ENCODE assay signal across 25 cellular contexts in genomic region chr17:17776889-17777288, GRCh38.
"Had no signal": no experiment of that assay in that cellular context is flagged by ENCODE, and none has a peak within 500 bp of the region (broad histone marks: within the 10 kb centered on the region; RNA-seq: fewer than 3 reads in every experiment).

No MANE protein-coding gene starts in this region.

- DNase-seq: hypothalamus; islet precursor cell; left ventricle myocardium inferior; mesendoderm; naive B cell; natural killer cell; nucleus accumbens; posterior cingulate gyrus; retina; right cardiac atrium; stimulated activated CD4-positive, alpha-beta T cell treated with anti-CD3 and anti-CD28 coated beads, Interleukin-12 subunit alpha, Interleukin-12 subunit beta, amount 100 ng/mL, for 4 hours; stimulated activated CD4-positive, alpha-beta T cell treated with anti-CD3 and anti-CD28 coated beads, Interleukin-15, amount 100 ng/mL, for 24 hours; stimulated activated CD4-positive, alpha-beta T cell treated with anti-CD3 and anti-CD28 coated beads, Interleukin-2, amount 100 ng/mL, for 24 hours; stimulated activated CD4-positive, alpha-beta T cell treated with anti-CD3 and anti-CD28 coated beads, Interleukin-4, amount 100 ng/mL, for 24 hours; stimulated activated naive CD4-positive, alpha-beta T cell; upper lobe of left lung had no signal

- H3K36me3 ChIP-seq: left ventricle myocardium inferior, pancreas, prostate gland, suprapubic skin, tibial nerve, upper lobe of left lung had no signal

- H3K27ac ChIP-seq: pancreas, suprapubic skin, upper lobe of left lung had no signal

- H3K4me3 ChIP-seq: left ventricle myocardium inferior, lung, pancreas, prostate gland, skin epidermis, suprapubic skin, tibial nerve, upper lobe of left lung had no signal

- H3K27me3 ChIP-seq: pancreas, suprapubic skin, tibial nerve, upper lobe of left lung had no signal

- H3K27ac Mint-ChIP-seq: natural killer cell; stimulated activated effector memory CD8-positive, alpha-beta T cell treated with anti-CD3 and anti-CD28 coated beads, Interleukin-12 subunit alpha, Interleukin-12 subunit beta, amount 100 ng/mL, for 72 hours; stimulated activated naive CD8-positive, alpha-beta T cell treated with anti-CD3 and anti-CD28 coated beads, Interleukin-15, Interleukin-2, amounts not matched to agents 100 ng/mL and 50 ng/mL, for 24 hours had no signal

- H3K9me3 Mint-ChIP-seq: mesothelial cell of epicardium; naive B cell; natural killer cell; stimulated activated effector memory CD8-positive, alpha-beta T cell treated with anti-CD3 and anti-CD28 coated beads, Interleukin-12 subunit alpha, Interleukin-12 subunit beta, amount 100 ng/mL, for 72 hours; stimulated activated naive CD8-positive, alpha-beta T cell treated with anti-CD3 and anti-CD28 coated beads, Interleukin-15, Interleukin-2, amounts not matched to agents 100 ng/mL and 50 ng/mL, for 24 hours had no signal

- H3K4me3 Mint-ChIP-seq: mesothelial cell of epicardium; natural killer cell; stimulated activated effector memory CD8-positive, alpha-beta T cell treated with anti-CD3 and anti-CD28 coated beads, Interleukin-12 subunit alpha, Interleukin-12 subunit beta, amount 100 ng/mL, for 72 hours; stimulated activated naive CD8-positive, alpha-beta T cell treated with anti-CD3 and anti-CD28 coated beads, Interleukin-15, Interleukin-2, amounts not matched to agents 100 ng/mL and 50 ng/mL, for 24 hours had no signal

- H3K9me3 ChIP-seq: left ventricle myocardium inferior, pancreas, prostate gland, suprapubic skin, tibial nerve, upper lobe of left lung had no signal

- H3K36me3 Mint-ChIP-seq: mesothelial cell of epicardium; naive B cell; natural killer cell; stimulated activated effector memory CD8-positive, alpha-beta T cell treated with anti-CD3 and anti-CD28 coated beads, Interleukin-12 subunit alpha, Interleukin-12 subunit beta, amount 100 ng/mL, for 72 hours had no signal
